Comparison of ENCODE assay signal across 8 cellular contexts in the genomic region with DNA sequence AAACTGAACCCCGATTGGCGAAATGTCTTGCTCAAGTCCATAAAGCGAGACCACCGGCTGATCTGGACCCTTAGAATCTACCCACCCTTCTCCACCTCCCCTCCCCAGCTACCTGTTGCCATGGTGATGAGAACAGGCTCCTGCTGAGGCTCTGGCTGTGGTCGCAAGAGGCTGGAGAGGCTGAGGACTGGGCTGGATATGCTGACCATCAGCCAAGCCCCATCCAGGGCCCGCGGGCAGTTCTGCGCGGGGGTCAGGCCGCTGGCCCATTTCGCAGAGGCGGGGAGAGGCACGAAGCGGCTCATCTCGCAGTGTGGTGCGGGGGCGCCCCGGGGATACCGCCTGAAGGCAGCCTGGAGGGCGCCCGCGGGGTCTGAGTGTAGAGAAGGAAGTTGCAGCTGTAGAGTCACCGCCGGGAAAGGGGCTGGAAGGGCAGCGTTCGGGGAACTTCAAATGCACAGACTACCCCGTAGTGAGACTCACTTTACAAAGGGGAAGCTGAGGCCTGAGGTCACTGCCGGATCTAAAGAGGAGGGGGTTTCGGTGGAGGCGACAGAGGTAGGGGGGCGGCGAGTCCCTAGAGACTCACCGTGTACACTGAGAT. TPM values are rescaled to one million over a fixed set of nuclear protein-coding genes. Genes with fewer than 3 reads are reported as not detected.
DNase-seq lines count a peak whose midpoint lies in the region; ATAC-seq and TF ChIP-seq lines count a peak whose summit lies in the region.

No MANE protein-coding gene starts in this region.

- intact Hi-C loops in left lung (cut with DNase I), result loop anchor here in 1 of 2 donors (10.0 kb wide), 1 partner anchor 102 kb away; the partner anchor contains the start of genes CUTA and PHF1

- TF ChIP-seq CTCF in WERI-Rb-1 (IDR thresholded peaks at IDR 0.05; ENCODE audit: low read depth, low read length) (no peak), coronary artery (IDR thresholded peaks at IDR 0.05) (no peak), left lung (IDR thresholded peaks at IDR 0.05) (no peak)

- H3K27ac ChIP-seq in WERI-Rb-1 (no peak overlapping the region), coronary artery (peak overlapping the region; percentile 89 to 97), left lung (peak overlapping the region; percentile 97 to 100)

- H3K36me3 ChIP-seq in WERI-Rb-1 (peaks cover 7% of the 10 kb centered on the region; the same call in 1 of the 2 replicates), left lung (peaks cover 0 to 42% of the 10 kb centered on the region in 2 donors)

- H3K4me1 ChIP-seq in left lung, result peaks cover 15 to 62% of the 10 kb centered on the region in 2 donors

- ATAC-seq in left lung, result peak; percentile 4

- DNase-seq in NCI-H2171 treated with DMSO at 0.1 percent for 48 hours (lab: John Stamatoyannopoulos, UW), result peak; percentile 21
- no peak for DNase-seq in NCI-H2171 (lab: John Stamatoyannopoulos, UW)
- peak; percentile 23 for DNase-seq in LHCN-M2 (ENCODE audit: low read depth)
- DNase-seq in WERI-Rb-1, result no peak
- DNase-seq in coronary artery (ENCODE audit: low spot score), result peak; percentile 81
- peak; percentile 61 to 92 for DNase-seq in left lung
- DNase-seq in stimulated activated CD8-positive, alpha-beta memory T cell treated with anti-CD3 and anti-CD28 coated beads, Interleukin-4, amount 100 ng/mL, for 24 hours (ENCODE audit: low read depth), result peak; percentile 32
- DNase-seq in amniotic stem cell (lab: John Stamatoyannopoulos, UW), result no peak

- H3K4me3 ChIP-seq in WERI-Rb-1 (ENCODE audit: low read depth, low read length) (peak overlapping the region; percentile 56), coronary artery (peak overlapping the region; percentile 73), left lung (peak overlapping the region; percentile 81 to 97)

- H3K9me3 ChIP-seq in WERI-Rb-1 (ENCODE audit: severe bottlenecking) (no peaks in the 10 kb centered on the region), left lung (no peaks in the 10 kb centered on the region)

- H3K27me3 ChIP-seq in WERI-Rb-1 (ENCODE audit: insufficient read depth, low read depth, severe bottlenecking), result no peaks in the 10 kb centered on the region
- no peaks in the 10 kb centered on the region for H3K27me3 ChIP-seq in left lung

RNA-seq across cellular contexts. Expression of gene TAPBP, which starts 0.7 kb away (rescaled TPM):
- total RNA-seq in LHCN-M2 (2014; rRNA removed) (44.9 and 57.9 TPM in 2 replicates), left lung (100 to 1,000 TPM; 227 to 243 TPM)
- polyA plus RNA-seq in LHCN-M2 (2012), result 44.5 TPM

RNA-seq across cellular contexts. Expression of gene ZBTB22, which starts 4.3 kb away (rescaled TPM):
- total RNA-seq in LHCN-M2 (2014; rRNA removed), result 10.1 and 15.0 TPM in 2 replicates
- polyA plus RNA-seq in LHCN-M2 (2012), result 14.4 TPM
- 10 to 100 TPM; 17.3 to 22.6 TPM for total RNA-seq in left lung

RNA-seq across cellular contexts. Expression of gene DAXX, which starts 9.6 kb away (rescaled TPM):
- total RNA-seq in LHCN-M2 (2014; rRNA removed), result 51.6 and 64.3 TPM in 2 replicates
- polyA plus RNA-seq in LHCN-M2 (2012), result 47.2 TPM
- total RNA-seq in left lung, result 10 to 100 TPM; 33.6 to 42.0 TPM

RNA-seq across cellular contexts. Expression of gene RGL2, which starts 14.5 kb away (rescaled TPM):
- 20.6 and 24.4 TPM in 2 replicates for total RNA-seq in LHCN-M2 (2014; rRNA removed)
- polyA plus RNA-seq in LHCN-M2 (2012), result 20.3 TPM
- 10 to 100 TPM; 83.3 to 94.6 TPM for total RNA-seq in left lung

RNA-seq across cellular contexts. Expression of gene PFDN6, which starts 23.8 kb away (rescaled TPM):
- 67.6 and 82.1 TPM in 2 replicates for total RNA-seq in LHCN-M2 (2014; rRNA removed)
- polyA plus RNA-seq in LHCN-M2 (2012), result 119 TPM
- 10 to 100 TPM; 37.7 to 43.0 TPM for total RNA-seq in left lung

Comparison
In these comparisons a context has a peak if more than half of its experiments do, and no peak if none do; other contexts are left out.
1. DNase-seq: peak in NCI-H2171 treated with DMSO at 0.1 percent for 48 hours (single experiment), LHCN-M2 (single experiment), coronary artery (single experiment), left lung (2 of 2) and stimulated activated CD8-positive, alpha-beta memory T cell treated with anti-CD3 and anti-CD28 coated beads, Interleukin-4, amount 100 ng/mL, for 24 hours (single experiment); none in NCI-H2171 (single experiment), WERI-Rb-1 (single experiment) and amniotic stem cell (single experiment).
2. Peak in every context shown above with its lines, with median percentiles within 50 percentile points of each other: H3K4me3 ChIP-seq.